In the genomic region with DNA sequence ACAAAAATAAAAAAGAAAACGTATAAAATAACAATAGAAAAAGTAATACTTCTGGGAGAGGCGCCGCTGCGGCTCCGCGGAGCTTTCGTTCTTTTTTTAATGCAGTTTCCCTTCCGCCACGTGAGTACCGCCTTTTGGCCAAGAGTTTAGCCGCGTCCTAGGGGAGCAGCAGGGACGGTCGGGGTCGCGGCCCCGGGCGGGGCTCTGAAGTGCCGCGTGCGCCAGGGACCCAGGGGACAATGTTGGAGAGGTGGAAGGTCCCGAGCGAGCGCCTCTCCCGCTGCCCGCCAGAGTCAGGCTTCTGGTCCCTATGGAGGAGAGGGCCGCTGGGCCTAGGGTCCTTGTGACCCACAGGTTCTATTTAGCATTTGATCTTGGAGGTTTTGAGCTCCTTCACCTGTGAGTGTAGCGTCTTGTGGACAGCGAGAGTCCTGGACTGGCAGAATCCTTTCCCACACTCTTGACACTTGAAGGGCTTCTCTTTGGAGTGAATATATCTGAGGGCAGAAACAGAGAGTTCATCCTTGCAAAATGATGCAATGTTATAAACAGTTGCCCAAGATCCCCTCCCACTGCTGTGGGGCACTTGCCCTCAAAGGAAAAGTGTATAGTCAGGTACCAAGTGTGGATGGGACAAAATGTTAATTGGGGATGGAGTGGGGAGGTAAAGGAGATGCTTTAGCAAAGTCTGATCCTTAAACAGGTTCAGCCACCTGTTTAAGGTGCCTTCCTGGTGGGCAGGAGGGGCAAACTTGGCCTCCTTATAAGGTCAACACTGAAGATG, we compare ENCODE assay signal across 11 cellular contexts. TPM values are rescaled to one million over a fixed set of nuclear protein-coding genes. Genes with fewer than 3 reads are reported as not detected.
DNase-seq lines count a peak whose midpoint lies in the region; ATAC-seq and TF ChIP-seq lines count a peak whose summit lies in the region.
"Had no signal": no experiment of that assay in that cellular context is flagged by ENCODE, and none has a peak within 500 bp of the region (broad histone marks: within the 10 kb centered on the region; RNA-seq: fewer than 3 reads in every experiment).

No MANE protein-coding gene starts in this region.

- intact Hi-C loops in ascending aorta (cut with DNase I) = loop anchor here (10.0 kb wide), 2 partner anchors 703 to 1093 kb away; partner anchors contain the start of genes LAPTM4A and RHOB
- intact Hi-C loops in activated T-helper 1 cell treated with anti-CD3 and anti-CD28 coated beads, Interleukin-12 subunit alpha, Interleukin-12 subunit beta, Interleukin-2, Interleukin-4 antibody, amounts not matched to agents 30 ng/mL and 10 ng/mL and 1 ng/mL, durations not matched to agents 14 hours and 24 hours and 36 hours (cut with micrococcal nuclease) = loop anchor here (5.0 to 10.0 kb wide), 2 partner anchors 1477 to 1815 kb away; partner anchors contain the start of gene KCNS3

- H3K4me2 ChIP-seq in BLaER1 = peak overlapping the region; percentile 63
- H3K4me2 ChIP-seq: KMS-11 had no signal

- TF ChIP-seq CTCF in ascending aorta (IDR thresholded peaks at IDR 0.05) = no peak

- H3K9ac ChIP-seq in BLaER1 = no peak overlapping the region
- H3K9ac ChIP-seq in ES-I3 (ENCODE audit: low read depth, low read length) = peak overlapping the region; percentile 48; the same call in 1 of the 2 replicates
- H3K9ac ChIP-seq in muscle layer of colon (ENCODE audit: low read length) = no peak overlapping the region
- H3K9ac ChIP-seq: KMS-11 had no signal

- H3K27me3 ChIP-seq in BLaER1 (peaks cover 83% of the 10 kb centered on the region), ascending aorta (no peaks in the 10 kb centered on the region), muscle layer of colon (ENCODE audit: control insufficient read depth in 1 of 2, insufficient read depth in 2 of 2, low read length in 2 of 2) (peaks cover 0 to 35% of the 10 kb centered on the region in 2 donors)

- no peaks in the 10 kb centered on the region for H3K9me3 Mint-ChIP-seq in activated T-helper 1 cell treated with anti-CD3 and anti-CD28 coated beads, Interleukin-12 subunit alpha, Interleukin-12 subunit beta, Interleukin-2, Interleukin-4 antibody, amounts not matched to agents 30 ng/mL and 10 ng/mL and 1 ng/mL, durations not matched to agents 14 hours and 24 hours and 36 hours

- peaks cover 4% of the 10 kb centered on the region for H3K36me3 Mint-ChIP-seq in activated T-helper 1 cell treated with anti-CD3 and anti-CD28 coated beads, Interleukin-12 subunit alpha, Interleukin-12 subunit beta, Interleukin-2, Interleukin-4 antibody, amounts not matched to agents 30 ng/mL and 10 ng/mL and 1 ng/mL, durations not matched to agents 14 hours and 24 hours and 36 hours (ENCODE audit: low read depth)

- H3K4me1 ChIP-seq in BLaER1 (peaks cover 14% of the 10 kb centered on the region), ES-I3 (ENCODE audit: insufficient read depth, low read length) (peaks cover 7% of the 10 kb centered on the region), ascending aorta (peaks cover 15 to 47% of the 10 kb centered on the region in 2 donors), muscle layer of colon (ENCODE audit: insufficient read depth, low read length) (peaks cover 11% of the 10 kb centered on the region)

- ATAC-seq in HG02571 (IDR thresholded peaks at IDR 0.05; ENCODE audit: unreplicated experiment) = no peak

- H3K4me3 ChIP-seq in BLaER1 (peak overlapping the region; percentile 37), ascending aorta (peak overlapping the region; percentile 18 to 91), muscle layer of colon (ENCODE audit: low read depth in 1 of 2, low read length in 2 of 2) (no peak overlapping the region)

- H3K27me3 Mint-ChIP-seq in activated T-helper 1 cell treated with anti-CD3 and anti-CD28 coated beads, Interleukin-12 subunit alpha, Interleukin-12 subunit beta, Interleukin-2, Interleukin-4 antibody, amounts not matched to agents 30 ng/mL and 10 ng/mL and 1 ng/mL, durations not matched to agents 14 hours and 24 hours and 36 hours (ENCODE audit: insufficient read depth) = peaks cover 74% of the 10 kb centered on the region

- no peak overlapping the region for H3K27ac Mint-ChIP-seq in activated T-helper 1 cell treated with anti-CD3 and anti-CD28 coated beads, Interleukin-12 subunit alpha, Interleukin-12 subunit beta, Interleukin-2, Interleukin-4 antibody, amounts not matched to agents 30 ng/mL and 10 ng/mL and 1 ng/mL, durations not matched to agents 14 hours and 24 hours and 36 hours

- H3K36me3 ChIP-seq in BLaER1 (no peaks in the 10 kb centered on the region), ES-I3 (ENCODE audit: insufficient read depth, low read length) (no peaks in the 10 kb centered on the region), ascending aorta (peaks cover 8% of the 10 kb centered on the region in 2 donors), muscle layer of colon (ENCODE audit: insufficient read depth, low read length) (peaks cover 9% of the 10 kb centered on the region)

- DNase-seq in ascending aorta (ENCODE audit: low spot score in 2 of 2) = peak in 1 of 2 donors; percentile 66
- DNase-seq in SW480 (ENCODE audit: low spot score) = no peak
- no peak for DNase-seq in activated T-helper 1 cell treated with anti-CD3 and anti-CD28 coated beads, Interleukin-12 subunit alpha, Interleukin-12 subunit beta, Interleukin-2, Interleukin-4 antibody, amounts not matched to agents 30 ng/mL and 10 ng/mL and 1 ng/mL, durations not matched to agents 14 hours and 24 hours and 36 hours (ENCODE audit: low spot score)
- DNase-seq in cortex of kidney (lab: John Stamatoyannopoulos, UW) = no peak
- DNase-seq: DMS153 had no signal

- H3K9me3 ChIP-seq in BLaER1 = peaks cover 51% of the 10 kb centered on the region
- H3K9me3 ChIP-seq in ES-I3 (ENCODE audit: control insufficient read depth, insufficient read depth, low read length) = no peaks in the 10 kb centered on the region
- H3K9me3 ChIP-seq in ascending aorta = no peaks in the 10 kb centered on the region
- no peaks in the 10 kb centered on the region for H3K9me3 ChIP-seq in muscle layer of colon (ENCODE audit: low read length)

- H3K4me1 Mint-ChIP-seq in activated T-helper 1 cell treated with anti-CD3 and anti-CD28 coated beads, Interleukin-12 subunit alpha, Interleukin-12 subunit beta, Interleukin-2, Interleukin-4 antibody, amounts not matched to agents 30 ng/mL and 10 ng/mL and 1 ng/mL, durations not matched to agents 14 hours and 24 hours and 36 hours (ENCODE audit: low read depth) = peaks cover 27% of the 10 kb centered on the region

- H3K27ac ChIP-seq in BLaER1 (no peak overlapping the region), ascending aorta (peak overlapping the region; percentile 96), muscle layer of colon (ENCODE audit: low read depth, low read length) (peak overlapping the region; percentile 29)
- H3K27ac ChIP-seq: KMS-11, skin epidermis had no signal

- H3K4me3 Mint-ChIP-seq in activated T-helper 1 cell treated with anti-CD3 and anti-CD28 coated beads, Interleukin-12 subunit alpha, Interleukin-12 subunit beta, Interleukin-2, Interleukin-4 antibody, amounts not matched to agents 30 ng/mL and 10 ng/mL and 1 ng/mL, durations not matched to agents 14 hours and 24 hours and 36 hours = no peak overlapping the region

- H4K20me1 ChIP-seq in BLaER1 = peaks cover 13% of the 10 kb centered on the region; the same call in 1 of the 2 replicates

RNA-seq across cellular contexts. Expression of gene OSR1, which starts 6.3 kb away (rescaled TPM):
- 66.7 TPM for total RNA-seq in ascending aorta
- not detected in 2 replicates for total RNA-seq in activated T-helper 1 cell treated with anti-CD3 and anti-CD28 coated beads, Interleukin-12 subunit alpha, Interleukin-12 subunit beta, Interleukin-2, Interleukin-4 antibody, amounts not matched to agents 30 ng/mL and 10 ng/mL and 1 ng/mL, durations not matched to agents 14 hours and 24 hours and 36 hours

Comparison
In these comparisons a context has a peak if more than half of its experiments do, and no peak if none do; other contexts are left out.
1. H3K4me3 ChIP-seq: peak in BLaER1 (single experiment) and ascending aorta (2 of 2); none in muscle layer of colon (0 of 2).
2. RNA of gene OSR1, which starts 6.3 kb away (total RNA-seq): 66.7 TPM in ascending aorta (single experiment); not detected in activated T-helper 1 cell treated with anti-CD3 and anti-CD28 coated beads, Interleukin-12 subunit alpha, Interleukin-12 subunit beta, Interleukin-2, Interleukin-4 antibody, amounts not matched to agents 30 ng/mL and 10 ng/mL and 1 ng/mL, durations not matched to agents 14 hours and 24 hours and 36 hours; every median in the first group is over 10 times any median in the second.